In genomic region chr6:165448210-165448609, GRCh38 we compare ENCODE assay signal across 19 cellular contexts.
"Had no signal": no experiment of that assay in that cellular context is flagged by ENCODE, and none has a peak within 500 bp of the region (broad histone marks: within the 10 kb centered on the region; RNA-seq: fewer than 3 reads in every experiment).

No MANE protein-coding gene starts in this region.

- H3K9me3 ChIP-seq: esophagus muscularis mucosa, uterus had no signal

- DNase-seq: activated CD4-positive, alpha-beta T cell treated with anti-CD3 and anti-CD28 coated beads, Interleukin-2, amount 10 ng/mL, durations not matched to agents 7 days and 5 days; activated CD8-positive, alpha-beta memory T cell treated with anti-CD3 and anti-CD28 coated beads, Interleukin-2, amount 50 U/mL, for 4 hours; activated CD8-positive, alpha-beta T cell treated with anti-CD3 and anti-CD28 coated beads, Interleukin-2, amount 10 ng/mL, durations not matched to agents 7 days and 5 days; activated effector memory CD4-positive, alpha-beta T cell treated with Interleukin-2 at 50 U/mL for 16 hours; activated naive CD4-positive, alpha-beta T cell treated with anti-CD3 and anti-CD28 coated beads, Interleukin-2, amount 10 ng/mL, durations not matched to agents 7 days and 5 days; activated T-cell treated with anti-CD3 and anti-CD28 coated beads, Interleukin-2, amount 50 U/mL, for 48 hours; aorta; brain microvascular endothelial cell; nephron progenitor cell; stimulated activated CD4-positive, alpha-beta T cell treated with anti-CD3 and anti-CD28 coated beads, Interleukin-12 subunit alpha, Interleukin-12 subunit beta, amount 100 ng/mL, for 4 hours; stimulated activated CD4-positive, alpha-beta T cell treated with anti-CD3 and anti-CD28 coated beads, Interleukin-2, amount 100 ng/mL, for 24 hours; stimulated activated naive CD4-positive, alpha-beta T cell treated with Interleukin-2 at 50 U/mL for 16 hours; tibial artery; uterus had no signal

- H3K4me3 ChIP-seq: coronary artery, esophagus muscularis mucosa, tibial artery, uterus had no signal

- H3K36me3 ChIP-seq: brain microvascular endothelial cell, tibial artery, uterus had no signal

- FAIRE-seq: keratinocyte had no signal

- H3K4me1 ChIP-seq: esophagus muscularis mucosa, tibial artery, uterus had no signal

- ATAC-seq: activated CD4-positive, CD25-positive, alpha-beta regulatory T cell treated with anti-CD3 and anti-CD28 coated beads, Interleukin-2, amount 50 U/mL, for 24 hours; activated CD8-positive, alpha-beta T cell treated with anti-CD3 and anti-CD28 coated beads, Interleukin-2, amount 10 ng/mL, durations not matched to agents 7 days and 5 days; left lobe of liver had no signal

- H3K27ac ChIP-seq: brain microvascular endothelial cell, coronary artery, esophagus muscularis mucosa, tibial artery, uterus had no signal

- H3K27me3 ChIP-seq: brain microvascular endothelial cell, esophagus muscularis mucosa, tibial artery, uterus had no signal
